1 cellular context compared by ENCODE assay signal in the genomic region with DNA sequence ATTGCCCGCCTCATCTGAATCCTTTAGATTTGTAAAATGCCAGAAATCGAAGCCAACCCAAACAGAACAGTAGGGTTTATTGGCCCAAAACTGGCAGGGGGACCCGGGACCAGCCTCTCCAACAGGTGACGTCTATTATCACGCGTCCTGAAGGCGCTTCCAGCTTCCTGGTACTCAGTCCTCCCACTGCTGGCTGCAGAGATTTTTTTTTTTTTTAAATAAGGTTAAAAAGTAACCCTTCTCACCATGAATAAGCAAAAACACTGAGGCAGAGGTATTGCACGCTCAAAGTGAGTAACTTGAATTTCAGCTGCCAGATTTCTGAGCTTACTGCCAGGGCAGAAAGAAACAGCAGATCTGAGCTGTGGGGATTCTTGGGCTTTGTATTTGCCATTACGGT.
TF ChIP-seq lines count a peak whose summit lies in the region.

No MANE protein-coding gene starts in this region.

TF ChIP-seq in GM23338, 12 proteins besides CTCF, POLR2A, EP300 and RAD21 (continued from another document):
- TF ChIP-seq, protein P1, sequence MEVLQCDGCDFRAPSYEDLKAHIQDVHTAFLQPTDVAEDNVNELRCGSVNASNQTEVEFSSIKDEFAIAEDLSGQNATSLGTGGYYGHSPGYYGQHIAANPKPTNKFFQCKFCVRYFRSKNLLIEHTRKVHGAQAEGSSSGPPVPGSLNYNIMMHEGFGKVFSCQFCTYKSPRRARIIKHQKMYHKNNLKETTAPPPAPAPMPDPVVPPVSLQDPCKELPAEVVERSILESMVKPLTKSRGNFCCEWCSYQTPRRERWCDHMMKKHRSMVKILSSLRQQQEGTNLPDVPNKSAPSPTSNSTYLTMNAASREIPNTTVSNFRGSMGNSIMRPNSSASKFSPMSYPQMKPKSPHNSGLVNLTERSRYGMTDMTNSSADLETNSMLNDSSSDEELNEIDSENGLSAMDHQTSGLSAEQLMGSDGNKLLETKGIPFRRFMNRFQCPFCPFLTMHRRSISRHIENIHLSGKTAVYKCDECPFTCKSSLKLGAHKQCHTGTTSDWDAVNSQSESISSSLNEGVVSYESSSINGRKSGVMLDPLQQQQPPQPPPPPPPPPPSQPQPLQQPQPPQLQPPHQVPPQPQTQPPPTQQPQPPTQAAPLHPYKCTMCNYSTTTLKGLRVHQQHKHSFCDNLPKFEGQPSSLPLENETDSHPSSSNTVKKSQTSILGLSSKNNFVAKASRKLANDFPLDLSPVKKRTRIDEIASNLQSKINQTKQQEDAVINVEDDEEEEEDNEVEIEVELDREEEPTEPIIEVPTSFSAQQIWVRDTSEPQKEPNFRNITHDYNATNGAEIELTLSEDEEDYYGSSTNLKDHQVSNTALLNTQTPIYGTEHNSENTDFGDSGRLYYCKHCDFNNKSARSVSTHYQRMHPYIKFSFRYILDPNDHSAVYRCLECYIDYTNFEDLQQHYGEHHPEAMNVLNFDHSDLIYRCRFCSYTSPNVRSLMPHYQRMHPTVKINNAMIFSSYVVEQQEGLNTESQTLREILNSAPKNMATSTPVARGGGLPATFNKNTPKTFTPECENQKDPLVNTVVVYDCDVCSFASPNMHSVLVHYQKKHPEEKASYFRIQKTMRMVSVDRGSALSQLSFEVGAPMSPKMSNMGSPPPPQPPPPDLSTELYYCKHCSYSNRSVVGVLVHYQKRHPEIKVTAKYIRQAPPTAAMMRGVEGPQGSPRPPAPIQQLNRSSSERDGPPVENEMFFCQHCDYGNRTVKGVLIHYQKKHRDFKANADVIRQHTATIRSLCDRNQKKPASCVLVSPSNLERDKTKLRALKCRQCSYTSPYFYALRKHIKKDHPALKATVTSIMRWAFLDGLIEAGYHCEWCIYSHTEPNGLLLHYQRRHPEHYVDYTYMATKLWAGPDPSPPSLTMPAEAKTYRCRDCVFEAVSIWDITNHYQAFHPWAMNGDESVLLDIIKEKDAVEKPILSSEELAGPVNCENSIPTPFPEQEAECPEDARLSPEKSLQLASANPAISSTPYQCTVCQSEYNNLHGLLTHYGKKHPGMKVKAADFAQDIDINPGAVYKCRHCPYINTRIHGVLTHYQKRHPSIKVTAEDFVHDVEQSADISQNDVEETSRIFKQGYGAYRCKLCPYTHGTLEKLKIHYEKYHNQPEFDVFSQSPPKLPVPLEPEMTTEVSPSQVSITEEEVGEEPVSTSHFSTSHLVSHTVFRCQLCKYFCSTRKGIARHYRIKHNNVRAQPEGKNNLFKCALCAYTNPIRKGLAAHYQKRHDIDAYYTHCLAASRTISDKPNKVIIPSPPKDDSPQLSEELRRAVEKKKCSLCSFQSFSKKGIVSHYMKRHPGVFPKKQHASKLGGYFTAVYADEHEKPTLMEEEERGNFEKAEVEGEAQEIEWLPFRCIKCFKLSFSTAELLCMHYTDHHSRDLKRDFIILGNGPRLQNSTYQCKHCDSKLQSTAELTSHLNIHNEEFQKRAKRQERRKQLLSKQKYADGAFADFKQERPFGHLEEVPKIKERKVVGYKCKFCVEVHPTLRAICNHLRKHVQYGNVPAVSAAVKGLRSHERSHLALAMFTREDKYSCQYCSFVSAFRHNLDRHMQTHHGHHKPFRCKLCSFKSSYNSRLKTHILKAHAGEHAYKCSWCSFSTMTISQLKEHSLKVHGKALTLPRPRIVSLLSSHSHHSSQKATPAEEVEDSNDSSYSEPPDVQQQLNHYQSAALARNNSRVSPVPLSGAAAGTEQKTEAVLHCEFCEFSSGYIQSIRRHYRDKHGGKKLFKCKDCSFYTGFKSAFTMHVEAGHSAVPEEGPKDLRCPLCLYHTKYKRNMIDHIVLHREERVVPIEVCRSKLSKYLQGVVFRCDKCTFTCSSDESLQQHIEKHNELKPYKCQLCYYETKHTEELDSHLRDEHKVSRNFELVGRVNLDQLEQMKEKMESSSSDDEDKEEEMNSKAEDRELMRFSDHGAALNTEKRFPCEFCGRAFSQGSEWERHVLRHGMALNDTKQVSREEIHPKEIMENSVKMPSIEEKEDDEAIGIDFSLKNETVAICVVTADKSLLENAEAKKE (CRISPR knock-in tag; IDR thresholded peaks at IDR 0.05): no peak
- no peak for TF ChIP-seq JUNB (IDR thresholded peaks at IDR 0.05; ENCODE audit: unreplicated experiment)
- TF ChIP-seq, protein P2, sequence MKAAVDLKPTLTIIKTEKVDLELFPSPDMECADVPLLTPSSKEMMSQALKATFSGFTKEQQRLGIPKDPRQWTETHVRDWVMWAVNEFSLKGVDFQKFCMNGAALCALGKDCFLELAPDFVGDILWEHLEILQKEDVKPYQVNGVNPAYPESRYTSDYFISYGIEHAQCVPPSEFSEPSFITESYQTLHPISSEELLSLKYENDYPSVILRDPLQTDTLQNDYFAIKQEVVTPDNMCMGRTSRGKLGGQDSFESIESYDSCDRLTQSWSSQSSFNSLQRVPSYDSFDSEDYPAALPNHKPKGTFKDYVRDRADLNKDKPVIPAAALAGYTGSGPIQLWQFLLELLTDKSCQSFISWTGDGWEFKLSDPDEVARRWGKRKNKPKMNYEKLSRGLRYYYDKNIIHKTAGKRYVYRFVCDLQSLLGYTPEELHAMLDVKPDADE (IDR thresholded peaks at IDR 0.05): no peak
- no peak for TF ChIP-seq NANOG (IDR thresholded peaks at IDR 0.05; ENCODE audit: borderline replicate concordance)
- no peak for TF ChIP-seq ZNF331 (CRISPR knock-in tag; IDR thresholded peaks at IDR 0.05; ENCODE audit: low read depth)
- no peak for TF ChIP-seq EZH2phosphoT487 (IDR thresholded peaks at IDR 0.05; ENCODE audit: unreplicated experiment)
- TF ChIP-seq, protein P3, sequence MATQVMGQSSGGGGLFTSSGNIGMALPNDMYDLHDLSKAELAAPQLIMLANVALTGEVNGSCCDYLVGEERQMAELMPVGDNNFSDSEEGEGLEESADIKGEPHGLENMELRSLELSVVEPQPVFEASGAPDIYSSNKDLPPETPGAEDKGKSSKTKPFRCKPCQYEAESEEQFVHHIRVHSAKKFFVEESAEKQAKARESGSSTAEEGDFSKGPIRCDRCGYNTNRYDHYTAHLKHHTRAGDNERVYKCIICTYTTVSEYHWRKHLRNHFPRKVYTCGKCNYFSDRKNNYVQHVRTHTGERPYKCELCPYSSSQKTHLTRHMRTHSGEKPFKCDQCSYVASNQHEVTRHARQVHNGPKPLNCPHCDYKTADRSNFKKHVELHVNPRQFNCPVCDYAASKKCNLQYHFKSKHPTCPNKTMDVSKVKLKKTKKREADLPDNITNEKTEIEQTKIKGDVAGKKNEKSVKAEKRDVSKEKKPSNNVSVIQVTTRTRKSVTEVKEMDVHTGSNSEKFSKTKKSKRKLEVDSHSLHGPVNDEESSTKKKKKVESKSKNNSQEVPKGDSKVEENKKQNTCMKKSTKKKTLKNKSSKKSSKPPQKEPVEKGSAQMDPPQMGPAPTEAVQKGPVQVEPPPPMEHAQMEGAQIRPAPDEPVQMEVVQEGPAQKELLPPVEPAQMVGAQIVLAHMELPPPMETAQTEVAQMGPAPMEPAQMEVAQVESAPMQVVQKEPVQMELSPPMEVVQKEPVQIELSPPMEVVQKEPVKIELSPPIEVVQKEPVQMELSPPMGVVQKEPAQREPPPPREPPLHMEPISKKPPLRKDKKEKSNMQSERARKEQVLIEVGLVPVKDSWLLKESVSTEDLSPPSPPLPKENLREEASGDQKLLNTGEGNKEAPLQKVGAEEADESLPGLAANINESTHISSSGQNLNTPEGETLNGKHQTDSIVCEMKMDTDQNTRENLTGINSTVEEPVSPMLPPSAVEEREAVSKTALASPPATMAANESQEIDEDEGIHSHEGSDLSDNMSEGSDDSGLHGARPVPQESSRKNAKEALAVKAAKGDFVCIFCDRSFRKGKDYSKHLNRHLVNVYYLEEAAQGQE (IDR thresholded peaks at IDR 0.05; ENCODE audit: unreplicated experiment): no peak
- no peak for TF ChIP-seq POLR2AphosphoS5 (IDR thresholded peaks at IDR 0.05; ENCODE audit: low read depth)
- TF ChIP-seq ZNF114 (CRISPR knock-in tag; IDR thresholded peaks at IDR 0.05): no peak
- no peak for TF ChIP-seq STAT1 (IDR thresholded peaks at IDR 0.05; ENCODE audit: unreplicated experiment)
TF ChIP-seq in GM23338: peak in this region for 0.
